In the genomic region with DNA sequence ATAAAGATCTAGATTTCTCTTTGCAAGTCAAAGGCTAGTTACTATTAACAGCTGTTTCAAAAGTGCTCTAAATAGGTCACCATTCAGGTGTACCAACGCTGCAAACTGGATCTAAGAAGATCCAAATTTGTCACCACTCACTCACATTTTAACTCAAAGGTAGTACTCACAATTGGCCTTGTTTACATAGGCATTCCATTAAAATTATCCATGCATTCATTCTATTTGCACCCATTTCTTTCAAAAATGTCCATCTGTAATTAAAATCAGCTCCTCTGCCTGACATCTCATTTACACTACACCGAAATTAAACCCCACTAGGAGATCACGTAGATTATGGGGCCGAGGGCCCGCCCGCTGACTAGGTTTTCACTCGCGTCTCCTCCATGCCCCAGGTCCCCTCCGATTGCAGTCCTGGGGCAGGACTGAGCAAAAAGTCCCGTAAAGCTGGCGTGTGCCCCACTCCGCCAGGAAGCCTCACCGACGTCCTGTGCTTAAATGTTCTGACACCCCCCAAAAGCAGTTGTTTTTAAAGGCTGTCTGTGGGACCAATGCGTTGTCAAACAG, we compare ENCODE assay signal across 8 cellular contexts. TPM values are rescaled to one million over a fixed set of nuclear protein-coding genes. Genes with fewer than 3 reads are reported as not detected.
DNase-seq lines count a peak whose midpoint lies in the region.

No MANE protein-coding gene starts in this region.

- no peaks in the 10 kb centered on the region for H3K9me2 ChIP-seq in GM23248 (ENCODE audit: insufficient read depth)

- H3K27me3 ChIP-seq in GM23248 (replicated peaks; ENCODE audit: insufficient read depth) (no peaks in the 10 kb centered on the region), MG63 (no peaks in the 10 kb centered on the region), muscle layer of colon (ENCODE audit: control insufficient read depth in 1 of 2, insufficient read depth in 2 of 2, low read length in 2 of 2) (no peaks in the 10 kb centered on the region)

- peaks cover 11% of the 10 kb centered on the region; the same call in 1 of the 2 replicates for H3F3A ChIP-seq in GM23248 (ENCODE audit: insufficient read depth)

- H3K36me3 ChIP-seq in GM23248 (ENCODE audit: low read depth) (no peaks in the 10 kb centered on the region), MG63 (no peaks in the 10 kb centered on the region), muscle layer of colon (ENCODE audit: insufficient read depth, low read length) (no peaks in the 10 kb centered on the region)

- H3K4me1 ChIP-seq in GM23248 (ENCODE audit: insufficient read depth) (peaks cover 22% of the 10 kb centered on the region), muscle layer of colon (ENCODE audit: insufficient read depth, low read length) (peaks cover 15% of the 10 kb centered on the region)

- peak overlapping the region; percentile 97 for H2AFZ ChIP-seq in GM23248

- peak overlapping the region; percentile 82 for H3K4me2 ChIP-seq in GM23248 (ENCODE audit: unreplicated experiment)

- 1 to 3% methylated on average over 15 of the region's 15 CpGs for WGBS in GM23248 (ENCODE audit: low coverage in 1 of 2, low lambda C conversion rate in 2 of 2, missing lambda C conversion rate in 2 of 2), 2 experiments

- H4K20me1 ChIP-seq in GM23248 (ENCODE audit: insufficient read depth): no peaks in the 10 kb centered on the region

- intact Hi-C loops in posterior vena cava (cut with DNase I): loop anchor here in 1 of 2 donors (5.0 to 10.0 kb wide), 2 partner anchors 59 to 154 kb away; partner anchors contain the start of genes CDKN2AIP, RWDD4 and TRAPPC11

- peak; percentile 62 for DNase-seq in activated CD4-positive, alpha-beta T cell treated with anti-CD3 and anti-CD28 coated beads for 48 hours
- DNase-seq in activated CD4-positive, alpha-beta T cell treated with anti-CD3 and anti-CD28 coated beads for 1 hour: no peak
- DNase-seq in GM23248 (no peak), MG63 (no peak), caudate nucleus (lab: John Stamatoyannopoulos, UW) (peak in 11 of 61 donors; percentile 6 to 69 (median 24)), posterior vena cava (ENCODE audit: low spot score) (no peak), kidney tubule cell (ENCODE audit: low spot score) (no peak)

- H3K9me3 ChIP-seq in GM23248 (ENCODE audit: low read depth): no peaks in the 10 kb centered on the region
- no peaks in the 10 kb centered on the region for H3K9me3 ChIP-seq in MG63
- H3K9me3 ChIP-seq in muscle layer of colon (ENCODE audit: low read length): no peaks in the 10 kb centered on the region

- H3K9ac ChIP-seq in GM23248: peak overlapping the region; percentile 90
- peak overlapping the region; percentile 39 for H3K9ac ChIP-seq in muscle layer of colon (ENCODE audit: low read length)

- H3K27ac ChIP-seq in GM23248 (peak overlapping the region; percentile 91), caudate nucleus (ENCODE audit: low read depth, low read length) (peak overlapping the region; percentile 95), muscle layer of colon (ENCODE audit: low read depth, low read length) (peak overlapping the region; percentile 83)

- in situ Hi-C loops in GM23248 (cut with MboI): no loop called here

- peaks cover 64% of the 10 kb centered on the region for H3K79me2 ChIP-seq in GM23248 (ENCODE audit: insufficient read depth)

- H3K4me3 ChIP-seq in GM23248 (peak overlapping the region; percentile 94), MG63 (peak overlapping the region; percentile 90), muscle layer of colon (ENCODE audit: low read depth in 1 of 2, low read length in 2 of 2) (peak overlapping the region; percentile 72 to 99)

RNA-seq across cellular contexts. Expression of gene ING2, which starts 1.3 kb away (rescaled TPM):
- 6.4 and 12.2 TPM in 2 replicates for total RNA-seq in GM23248 (2014; rRNA removed; shearing (Covaris generic))
- 20.5 and 22.8 TPM in 2 replicates for polyA plus RNA-seq in GM23248 (2016; fragmentation: Nextera tagmentation; extraction: Ambion mirVana)
- total RNA-seq in MG63 (2014; rRNA removed; shearing (Covaris generic); ENCODE audit: low replicate concordance): 8.0 and 20.0 TPM in 2 replicates
- total RNA-seq in posterior vena cava: 10 to 100 TPM in 1 of 2 donors, 1 to 10 TPM in 1; 9.2 to 11.8 TPM

RNA-seq across cellular contexts. Expression of gene CDKN2AIP, which starts 59.1 kb away (rescaled TPM):
- 18.7 and 20.4 TPM in 2 replicates for total RNA-seq in GM23248 (2014; rRNA removed; shearing (Covaris generic))
- 14.6 and 16.7 TPM in 2 replicates for polyA plus RNA-seq in GM23248 (2016; fragmentation: Nextera tagmentation; extraction: Ambion mirVana)
- 14.4 and 15.1 TPM in 2 replicates for total RNA-seq in MG63 (2014; rRNA removed; shearing (Covaris generic); ENCODE audit: low replicate concordance)
- 10 to 100 TPM; 10.8 to 11.0 TPM for total RNA-seq in posterior vena cava
